ENCODE assay signal across 11 cellular contexts in genomic region chr18:27860701-27861107, GRCh38.
DNase-seq lines count a peak whose midpoint lies in the region; ATAC-seq, FAIRE-seq and TF ChIP-seq lines count a peak whose summit lies in the region.
"Had no signal": no experiment of that assay in that cellular context is flagged by ENCODE, and none has a peak within 500 bp of the region (broad histone marks: within the 10 kb centered on the region; RNA-seq: fewer than 3 reads in every experiment).

No MANE protein-coding gene starts in this region.

- TF ChIP-seq CTCF in choroid plexus epithelial cell (conservative IDR thresholded peaks at IDR 0.05; ENCODE audit: low read depth, low read length) (no peak), Calu3 (IDR thresholded peaks at IDR 0.05; ENCODE audit: unreplicated experiment) (no peak)

- H3K27me3 Mint-ChIP-seq in Calu3 (ENCODE audit: unreplicated experiment), result no peaks in the 10 kb centered on the region

- CTCF ChIA-PET in Calu3 (lab: Charles Lee), result interaction anchor here (0.6 kb wide), 1 partner anchor 705 kb away, joined by 6 read pairs; no protein-coding TSS in a partner anchor

- no TSS peak for BruUV-seq in Calu3 (replicated peaks; lab: Mats Ljungman, UMichigan)

- no peaks in the 10 kb centered on the region for H3K4me1 Mint-ChIP-seq in Calu3 (ENCODE audit: low read depth, unreplicated experiment)

- peak; percentile 9 for DNase-seq in NCI-H2107 treated with DMSO at 0.1 percent for 48 hours (lab: John Stamatoyannopoulos, UW; ENCODE audit: unreplicated experiment)
- DNase-seq in NCI-H2107 (lab: John Stamatoyannopoulos, UW), result no peak
- peak; percentile 76 for DNase-seq in NCI-H1092 treated with DMSO at 0.1 percent for 48 hours (lab: John Stamatoyannopoulos, UW)
- DNase-seq in choroid plexus epithelial cell (ENCODE audit: low read depth), result peak; percentile 53
- DNase-seq in renal cortical epithelial cell (ENCODE audit: low read depth), result peak; percentile 69
- DNase-seq in Calu3, result no peak
- DNase-seq in GM19239 (ENCODE audit: insufficient read length, low spot score), result no peak
- DNase-seq: activated CD8-positive, alpha-beta memory T cell treated with anti-CD3 and anti-CD28 coated beads, Interleukin-2, amount 50 U/mL, for 48 hours; dermis blood vessel endothelial cell; Karpas-422 had no signal

- intact Hi-C loops in Calu3 (cut with micrococcal nuclease; ENCODE audit: unreplicated experiment), result no loop called here

- no peaks in the 10 kb centered on the region for H3K36me3 Mint-ChIP-seq in Calu3 (ENCODE audit: insufficient read depth, unreplicated experiment)

- no peak for FAIRE-seq in GM19239 (lab: Jason Lieb, UNC)

- H3K4me3 Mint-ChIP-seq in Calu3 (ENCODE audit: low read depth, unreplicated experiment), result no peak overlapping the region

- no peak overlapping the region for H3K4me3 ChIP-seq in choroid plexus epithelial cell (ENCODE audit: low read depth, low read length)

- H3K9me3 Mint-ChIP-seq in Calu3 (ENCODE audit: low read depth, unreplicated experiment), result no peaks in the 10 kb centered on the region

- ATAC-seq in HG03196 (IDR thresholded peaks at IDR 0.05; ENCODE audit: unreplicated experiment), result no peak

- H3K27ac Mint-ChIP-seq in Calu3 (ENCODE audit: unreplicated experiment), result no peak overlapping the region

Comparison
In these comparisons a context has a peak if more than half of its experiments do, and no peak if none do; other contexts are left out.
1. DNase-seq: peak in NCI-H2107 treated with DMSO at 0.1 percent for 48 hours (single experiment), NCI-H1092 treated with DMSO at 0.1 percent for 48 hours (single experiment), choroid plexus epithelial cell (single experiment) and renal cortical epithelial cell (single experiment); none in NCI-H2107 (single experiment), Calu3 (single experiment) and GM19239 (single experiment).